8 cellular contexts compared by ENCODE assay signal in genomic region chr11:65787649-65788622, GRCh38. TPM values are rescaled to one million over a fixed set of nuclear protein-coding genes. Genes with fewer than 3 reads are reported as not detected.
DNase-seq lines count a peak whose midpoint lies in the region; ATAC-seq, FAIRE-seq and TF ChIP-seq lines count a peak whose summit lies in the region.

No MANE protein-coding gene starts in this region.

- H3K27ac Mint-ChIP-seq in CD4-positive, alpha-beta T cell = no peak overlapping the region
- H3K27ac Mint-ChIP-seq in natural killer cell = no peak overlapping the region

- TF ChIP-seq CTCF in CD4-positive, alpha-beta T cell (IDR thresholded peaks at IDR 0.05) = no peak
- no peak for TF ChIP-seq CTCF in bronchial epithelial cell (IDR thresholded peaks at IDR 0.05; ENCODE audit: insufficient read depth, low read length, severe bottlenecking)
- TF ChIP-seq CTCF in natural killer cell (IDR thresholded peaks at IDR 0.05) = no peak

- H3K27me3 ChIP-seq in CD4-positive, alpha-beta T cell (ENCODE audit: control insufficient read depth, insufficient read depth, low read length) = peaks cover 47% of the 10 kb centered on the region
- peaks cover 64% of the 10 kb centered on the region for H3K27me3 ChIP-seq in HUES64 (ENCODE audit: insufficient read depth, low read length)
- H3K27me3 ChIP-seq in bronchial epithelial cell (ENCODE audit: control insufficient read depth, insufficient read depth, low read length) = peaks cover 9% of the 10 kb centered on the region

- peak overlapping the region; percentile 56 for H3K4me3 ChIP-seq in HUES64 (ENCODE audit: low read length)
- H3K4me3 ChIP-seq in bronchial epithelial cell (ENCODE audit: low read depth, low read length) = peak overlapping the region; percentile 68

- DNase-seq in CD4-positive, alpha-beta T cell = no peak
- DNase-seq in bronchial epithelial cell (ENCODE audit: low read depth) (no peak), natural killer cell (no peak), SKM-1 treated with dmso at 0.1 percent for 144 hours (lab: John Stamatoyannopoulos, UW; ENCODE audit: unreplicated experiment) (no peak), NCI-H2227 treated with DMSO at 0.1 percent for 48 hours (lab: John Stamatoyannopoulos, UW) (no peak)
- no peak for DNase-seq in NK-92 treated with Interleukin-12 subunit alpha and Interleukin-12 subunit beta, amount 100 ng/mL, for 24 hours (lab: John Stamatoyannopoulos, UW)

- FAIRE-seq in bronchial epithelial cell (lab: Jason Lieb, UNC) = no peak

- CTCF ChIA-PET in CD4-positive, alpha-beta T cell (lab: Charles Lee) = interaction anchor here (1.8 kb wide), 1 partner anchor 8 kb away, joined by 10 read pairs; no protein-coding TSS in a partner anchor

- H3K36me3 ChIP-seq in HUES64 (ENCODE audit: insufficient read depth, low read length) = no peaks in the 10 kb centered on the region
- no peaks in the 10 kb centered on the region for H3K36me3 ChIP-seq in bronchial epithelial cell (ENCODE audit: control insufficient read depth, insufficient read depth, low read length)

- peaks cover 21% of the 10 kb centered on the region for H3K4me1 ChIP-seq in HUES64 (ENCODE audit: insufficient read depth, low read length)

- WGBS in HUES64 = 1% methylated on average over 59 of the region's 64 CpGs

- intact Hi-C loops in CD4-positive, alpha-beta T cell (cut with DNase I, micrococcal nuclease) = no loop called here
- intact Hi-C loops in natural killer cell (cut with micrococcal nuclease) = loop anchor here (10.0 kb wide), 1 partner anchor 433 kb away; the partner anchor contains the start of gene TIGD3

- ATAC-seq in CD4-positive, alpha-beta T cell (ENCODE audit: poor library complexity) = peak; percentile 22
- ATAC-seq in natural killer cell (no peak), HG02938 (IDR thresholded peaks at IDR 0.05; ENCODE audit: unreplicated experiment) (no peak)

- peak overlapping the region; percentile 56; the same call in 1 of the 2 replicates for H3K9ac ChIP-seq in HUES64 (ENCODE audit: low read depth, low read length)

- no peaks in the 10 kb centered on the region for H3K36me3 Mint-ChIP-seq in CD4-positive, alpha-beta T cell (ENCODE audit: low read depth)
- H3K36me3 Mint-ChIP-seq in natural killer cell = no peaks in the 10 kb centered on the region

- H3K9me3 Mint-ChIP-seq in CD4-positive, alpha-beta T cell = no peaks in the 10 kb centered on the region
- H3K9me3 Mint-ChIP-seq in natural killer cell = no peaks in the 10 kb centered on the region

- H3K27ac ChIP-seq in CD4-positive, alpha-beta T cell (ENCODE audit: low read depth, low read length) = no peak overlapping the region
- no peak overlapping the region for H3K27ac ChIP-seq in HUES64 (ENCODE audit: low read depth, low read length)

- peak overlapping the region; percentile 83 for H3K4me3 Mint-ChIP-seq in CD4-positive, alpha-beta T cell
- H3K4me3 Mint-ChIP-seq in natural killer cell = peak overlapping the region; percentile 83

- POLR2A ChIA-PET in CD4-positive, alpha-beta T cell (lab: Charles Lee) = interaction anchor here (1.7 kb wide), 1 partner anchor 8 kb away, joined by 9 read pairs; the partner anchor contains the start of gene AP5B1

- peaks cover 24% of the 10 kb centered on the region for H3K4me1 Mint-ChIP-seq in CD4-positive, alpha-beta T cell (ENCODE audit: low read depth)
- H3K4me1 Mint-ChIP-seq in natural killer cell = peaks cover 19 to 32% of the 10 kb centered on the region in 2 donors

- peaks cover 68% of the 10 kb centered on the region for H3K27me3 Mint-ChIP-seq in CD4-positive, alpha-beta T cell
- H3K27me3 Mint-ChIP-seq in natural killer cell (ENCODE audit: low read depth in 2 of 2) = peaks cover 18 to 36% of the 10 kb centered on the region in 2 donors

- H3K9me3 ChIP-seq in CD4-positive, alpha-beta T cell (ENCODE audit: control insufficient read depth, low read length) = no peaks in the 10 kb centered on the region
- no peaks in the 10 kb centered on the region for H3K9me3 ChIP-seq in HUES64 (ENCODE audit: insufficient read depth, low read depth, low read length)

RNA-seq across cellular contexts. Expression of gene OVOL1, which starts 1.1 kb away (rescaled TPM):
- under 1 TPM; 0.20 to 0.52 TPM for total RNA-seq in CD4-positive, alpha-beta T cell
- 1.2 TPM for polyA plus RNA-seq in HUES64 (2013, experiment 1 of 2)
- 1.2 TPM for polyA plus RNA-seq in HUES64 (2013, experiment 2 of 2)
- total RNA-seq in bronchial epithelial cell (6.3 and 17.8 TPM in 2 replicates), natural killer cell (under 1 TPM in 2 of 3 donors, not detected in 1; 0.11 to 0.12 TPM)

RNA-seq across cellular contexts. Expression of gene AP5B1, which starts 7.2 kb away (rescaled TPM):
- 10 to 100 TPM; 12.7 to 12.8 TPM for total RNA-seq in CD4-positive, alpha-beta T cell
- polyA plus RNA-seq in HUES64 (2013, experiment 1 of 2) = 3.3 TPM
- polyA plus RNA-seq in HUES64 (2013, experiment 2 of 2) = 5.6 TPM
- total RNA-seq in bronchial epithelial cell = 6.1 and 8.4 TPM in 2 replicates
- total RNA-seq in natural killer cell = 10 to 100 TPM; 13.9 to 22.5 (median 21.3) TPM

RNA-seq across cellular contexts. Expression of gene SNX32, which starts 45.8 kb away (rescaled TPM):
- total RNA-seq in CD4-positive, alpha-beta T cell = under 1 TPM; 0.33 to 0.61 TPM
- polyA plus RNA-seq in HUES64 (2013, experiment 1 of 2) = 1.00 TPM
- 1.7 TPM for polyA plus RNA-seq in HUES64 (2013, experiment 2 of 2)
- under 0.01 TPM in 1 of 2 replicates, not detected in the other for total RNA-seq in bronchial epithelial cell
- total RNA-seq in natural killer cell = 1 to 10 TPM in 1 of 3 donors, under 1 TPM in 2; 0.31 to 2.0 (median 0.54) TPM
